ENCODE assay signal across 1 cellular context in genomic region chr9:38227656-38228055, GRCh38.
TF ChIP-seq lines count a peak whose summit lies in the region.

No MANE protein-coding gene starts in this region.

TF ChIP-seq in H1, 55 proteins besides CTCF, POLR2A, EP300 and RAD21 (continued from another document):
- no peak for TF ChIP-seq SAP30 (IDR thresholded peaks at IDR 0.05; ENCODE audit: insufficient read depth, insufficient replicate concordance, low read length)
- no peak for TF ChIP-seq TEAD4 (IDR thresholded peaks at IDR 0.05; ENCODE audit: low read depth, low read length)
- no peak for TF ChIP-seq TCF12 (IDR thresholded peaks at IDR 0.05; ENCODE audit: low read depth, low read length)
- TF ChIP-seq ATF2 (IDR thresholded peaks at IDR 0.05; ENCODE audit: low read length) = no peak
- no peak for TF ChIP-seq SIRT6 (IDR thresholded peaks at IDR 0.05; ENCODE audit: low read length)
- TF ChIP-seq CREB1 (IDR thresholded peaks at IDR 0.05) = no peak
- no peak for TF ChIP-seq CHD2 (IDR thresholded peaks at IDR 0.05; ENCODE audit: low read length)
- TF ChIP-seq ATF3 (IDR thresholded peaks at IDR 0.05; ENCODE audit: insufficient read depth, low read depth, low read length) = no peak
- no peak for TF ChIP-seq SIX5 (IDR thresholded peaks at IDR 0.05; ENCODE audit: low read depth, low read length)
- no peak for TF ChIP-seq KDM1A (IDR thresholded peaks at IDR 0.05; ENCODE audit: borderline replicate concordance, low read length)
- TF ChIP-seq JUND (IDR thresholded peaks at IDR 0.05; ENCODE audit: low read length) = no peak
- TF ChIP-seq CBX5 (IDR thresholded peaks at IDR 0.05; ENCODE audit: low read depth, low read length) = no peak
- no peak for TF ChIP-seq RNF2 (IDR thresholded peaks at IDR 0.05; ENCODE audit: borderline replicate concordance, low read depth, low read length, missing control alignments, poor library complexity, severe bottlenecking)
